ENCODE assay signal across 8 cellular contexts in the genomic region with DNA sequence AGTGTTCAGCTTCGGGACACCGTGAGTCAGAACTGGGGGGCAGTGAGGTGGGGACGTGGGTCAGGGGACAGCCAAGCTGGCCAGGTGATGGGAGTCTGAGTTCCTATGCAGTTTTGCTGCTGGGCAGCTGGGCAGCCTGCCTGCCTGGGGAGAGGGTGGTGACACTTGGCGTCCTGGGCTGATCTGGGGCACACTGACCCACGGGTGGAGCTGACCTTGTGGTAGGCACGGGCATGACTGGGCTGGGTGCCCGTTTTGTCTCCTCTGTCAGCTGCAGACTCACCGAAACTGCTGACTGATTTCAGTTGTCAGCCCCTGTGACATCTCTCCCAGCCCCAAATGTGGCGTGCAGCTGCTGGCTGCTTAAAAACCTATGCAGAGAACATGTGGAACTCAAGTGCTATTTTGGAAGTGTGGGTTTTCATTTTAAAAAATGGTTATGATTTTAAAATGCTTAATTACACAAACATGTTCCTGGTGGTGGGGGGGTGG. TPM values are rescaled to one million over a fixed set of nuclear protein-coding genes. Genes with fewer than 3 reads are reported as not detected.
DNase-seq lines count a peak whose midpoint lies in the region; ATAC-seq and TF ChIP-seq lines count a peak whose summit lies in the region.

No MANE protein-coding gene starts in this region.

- no peak overlapping the region for H3K4me3 ChIP-seq in Panc1 (ENCODE audit: low read depth in 2 of 2, low read length in 2 of 2)
- no peak overlapping the region for H3K4me3 ChIP-seq in tibial artery
- no peak overlapping the region for H3K4me3 ChIP-seq in OCI-LY7 (ENCODE audit: low read depth, low read length, poor library complexity, severe bottlenecking)

- no peak overlapping the region for H3K4me2 ChIP-seq in OCI-LY7 (ENCODE audit: low read length)

- intact Hi-C loops in Panc1 (cut with micrococcal nuclease; ENCODE audit: unreplicated experiment), result no loop called here
- intact Hi-C loops in tibial artery (cut with DNase I; ENCODE audit: low total_unique reads), result no loop called here
- intact Hi-C loops in OCI-LY7 (cut with micrococcal nuclease; ENCODE audit: unreplicated experiment), result no loop called here

- in situ Hi-C loops in Panc1 (cut with HindIII; ENCODE audit: low pct_unique_long_range_greater_than_20kb, low sequenced_read_pairs), result no loop called here

- H3K9me3 ChIP-seq in Panc1 (ENCODE audit: control insufficient read depth, insufficient read depth, low read depth, low read length) (no peaks in the 10 kb centered on the region), tibial artery (no peaks in the 10 kb centered on the region), OCI-LY7 (ENCODE audit: low read length) (no peaks in the 10 kb centered on the region)

- H3K4me1 ChIP-seq in Panc1 (ENCODE audit: control insufficient read depth, insufficient read depth, low read length) (0 out of 2 replicates have a peak, but pooled peaks cover 3% of the 10 kb centered on the region), tibial artery (peaks cover 0 to 10% (median 4%) of the 10 kb centered on the region in 4 donors), OCI-LY7 (ENCODE audit: insufficient read depth, low read length, poor library complexity, severe bottlenecking) (no peaks in the 10 kb centered on the region)

- no peaks in the 10 kb centered on the region for H4K20me1 ChIP-seq in OCI-LY7 (ENCODE audit: insufficient read depth, low read length)

- DNase-seq in Panc1 (ENCODE audit: low read depth, low spot score), result no peak
- DNase-seq in hypothalamus (lab: John Stamatoyannopoulos, UW), result peak in 44 of 51 donors; percentile 19 to 85 (median 64)
- DNase-seq in tibial artery, result peak; percentile 70 to 79
- no peak for DNase-seq in NCI-H524 treated with DMSO at 0.1 percent for 48 hours (lab: John Stamatoyannopoulos, UW)
- no peak for DNase-seq in activated naive CD4-positive, alpha-beta T cell (lab: John Stamatoyannopoulos, UW)
- no peak for DNase-seq in OCI-LY7 (ENCODE audit: low spot score)

- H3K27me3 ChIP-seq in Panc1 (ENCODE audit: control insufficient read depth, insufficient read depth, low read length), result no peaks in the 10 kb centered on the region; the same call in 1 of the 2 replicates
- H3K27me3 ChIP-seq in tibial artery, result peaks cover 0 to 14% of the 10 kb centered on the region in 2 donors

- no peak overlapping the region for H3K27ac ChIP-seq in Panc1 (ENCODE audit: low read length)
- H3K27ac ChIP-seq in tibial artery, result no peak overlapping the region
- H3K27ac ChIP-seq in OCI-LY7 (ENCODE audit: low read depth, low read length, poor library complexity, severe bottlenecking), result no peak overlapping the region

- ATAC-seq in GM18868 (IDR thresholded peaks at IDR 0.05; ENCODE audit: unreplicated experiment) (peak; percentile 93), HG02870 (IDR thresholded peaks at IDR 0.05; ENCODE audit: unreplicated experiment) (peak; percentile 88), Panc1 (peak; percentile 43; the same call in 1 of the 2 replicates)

- no peaks in the 10 kb centered on the region for H3K36me3 ChIP-seq in Panc1 (ENCODE audit: control insufficient read depth, insufficient read depth, low read length)
- H3K36me3 ChIP-seq in tibial artery, result no peaks in the 10 kb centered on the region
- H3K36me3 ChIP-seq in OCI-LY7 (ENCODE audit: insufficient read depth, low read length), result no peaks in the 10 kb centered on the region

- POLR2A ChIA-PET in Panc1 (lab: Charles Lee) (no interaction called here), OCI-LY7 (lab: Charles Lee) (no interaction called here)

- CTCF ChIA-PET in Panc1 (lab: Charles Lee), result interaction anchor here (0.5 kb wide), 1 partner anchor 41 kb away, joined by 5 read pairs; no protein-coding TSS in a partner anchor
- CTCF ChIA-PET in OCI-LY7 (lab: Charles Lee; ENCODE audit: unreplicated experiment), result no interaction called here

- BruUV-seq in Panc1 (replicated peaks; lab: Mats Ljungman, UMichigan), result no TSS peak
- BruUV-seq in OCI-LY7 (replicated peaks; lab: Mats Ljungman, UMichigan), result no TSS peak

- no peaks in the 10 kb centered on the region for H3K79me2 ChIP-seq in OCI-LY7 (ENCODE audit: insufficient read depth, low read depth, low read length)

- H3K9me2 ChIP-seq in OCI-LY7 (ENCODE audit: insufficient read depth, low read length), result no peaks in the 10 kb centered on the region

- H2AFZ ChIP-seq in OCI-LY7 (ENCODE audit: low read length), result no peak overlapping the region

- TF ChIP-seq CTCF in Panc1 (IDR thresholded peaks at IDR 0.05) (no peak), tibial artery (IDR thresholded peaks at IDR 0.05) (no peak), OCI-LY7 (conservative IDR thresholded peaks at IDR 0.05; ENCODE audit: low read length) (no peak)

RNA-seq across cellular contexts. Expression of a gene that starts 32.6 kb away (rescaled TPM):
- total RNA-seq in Panc1 (2021; ENCODE audit: unreplicated experiment) (23.9 TPM), OCI-LY7 (2022) (11.7 and 12.4 TPM in 2 replicates)
- 18.8 TPM for polyA plus RNA-seq in Panc1 (2012; ENCODE audit: insufficient read length)
- total RNA-seq in OCI-LY7 (2014; rRNA removed; shearing (Covaris generic)), result 13.3 and 14.3 TPM in 2 replicates

RNA-seq across cellular contexts. Expression of a gene that starts 35.3 kb away (rescaled TPM):
- 0.90 TPM for total RNA-seq in Panc1 (2021; ENCODE audit: unreplicated experiment)
- polyA plus RNA-seq in Panc1 (2012; ENCODE audit: insufficient read length), result 0.31 TPM
- 3.5 TPM in 2 replicates for total RNA-seq in OCI-LY7 (2014; rRNA removed; shearing (Covaris generic))
- total RNA-seq in OCI-LY7 (2022), result 7.3 and 8.4 TPM in 2 replicates

Comparison
In these comparisons a context has a peak if more than half of its experiments do, and no peak if none do; other contexts are left out.
1. ATAC-seq: peak in every context shown above with its lines; median percentile 93 in GM18868; 88 in HG02870; 43 in Panc1.
2. DNase-seq: peak in hypothalamus (44 of 51) and tibial artery (2 of 2); none in Panc1 (single experiment), NCI-H524 treated with DMSO at 0.1 percent for 48 hours (single experiment), activated naive CD4-positive, alpha-beta T cell (0 of 4) and OCI-LY7 (single experiment).